2 cellular contexts compared by ENCODE assay signal in genomic region chr11:75317446-75318122, GRCh38.
A peak's percentile ranks its signal among the peaks of the same experiment; 100 is the strongest.
TF ChIP-seq lines count a peak whose summit lies in the region.

No MANE protein-coding gene starts in this region.

TF ChIP-seq in GM23338, 12 proteins besides CTCF, POLR2A, EP300 and RAD21:
- TF ChIP-seq NANOG (IDR thresholded peaks at IDR 0.05; ENCODE audit: borderline replicate concordance) (no peak), ZNF462 (CRISPR knock-in tag; IDR thresholded peaks at IDR 0.05) (no peak), ZNF114 (CRISPR knock-in tag; IDR thresholded peaks at IDR 0.05) (no peak), EZH2phosphoT487 (IDR thresholded peaks at IDR 0.05; ENCODE audit: unreplicated experiment) (no peak), STAT1 (IDR thresholded peaks at IDR 0.05; ENCODE audit: unreplicated experiment) (no peak), ZNF331 (CRISPR knock-in tag; IDR thresholded peaks at IDR 0.05; ENCODE audit: low read depth) (no peak), REST (IDR thresholded peaks at IDR 0.05; ENCODE audit: unreplicated experiment) (no peak), EZH2 (IDR thresholded peaks at IDR 0.05; ENCODE audit: low read depth, unreplicated experiment) (no peak), ETS1 (IDR thresholded peaks at IDR 0.05) (no peak)

TF ChIP-seq in K562, 482 proteins besides CTCF, POLR2A, EP300 and RAD21:
- TF ChIP-seq ZNF384 (IDR thresholded peaks at IDR 0.05; ENCODE audit: low read depth, low read length) (peak; percentile 70; the same call in 1 of the 2 replicates), ZC3H4 (CRISPR knock-in tag; IDR thresholded peaks at IDR 0.05; ENCODE audit: borderline replicate concordance) (no peak)
